Comparison of ENCODE assay signal across 19 cellular contexts in the genomic region with DNA sequence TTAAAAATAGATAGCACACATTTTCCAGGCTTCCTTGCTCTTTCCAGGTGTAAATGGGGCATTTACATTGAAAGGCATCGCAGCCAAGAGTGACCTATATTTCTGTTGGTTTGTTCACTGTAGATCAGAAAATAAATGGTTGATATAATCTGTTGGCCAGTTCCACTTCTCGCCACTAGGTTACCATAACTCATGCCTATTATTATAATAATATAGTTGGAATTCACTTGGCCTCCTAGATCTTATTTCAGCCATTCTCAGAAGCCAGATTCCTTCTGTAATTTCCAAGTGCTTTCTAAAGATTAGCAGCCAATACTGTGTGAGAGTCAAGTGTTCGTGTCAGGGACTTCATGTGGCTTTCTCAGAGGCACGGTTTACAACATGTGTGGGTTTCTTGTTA.
DNase-seq lines count a peak whose midpoint lies in the region; ATAC-seq and TF ChIP-seq lines count a peak whose summit lies in the region.
"Had no signal": no experiment of that assay in that cellular context is flagged by ENCODE, and none has a peak within 500 bp of the region (broad histone marks: within the 10 kb centered on the region; RNA-seq: fewer than 3 reads in every experiment).

No MANE protein-coding gene starts in this region.

- CTCF ChIA-PET in SK-N-SH (lab: Yijun Ruan, JAX) = interaction anchor here (1.2 kb wide), 1 partner anchor 45 kb away, joined by 3 read pairs; no protein-coding TSS in a partner anchor

- H3K9me2 ChIP-seq in SK-N-SH (peaks cover 7% of the 10 kb centered on the region; the same call in 1 of the 2 replicates), MM.1S (replicated peaks; ENCODE audit: insufficient read depth, low read length) (no peaks in the 10 kb centered on the region)

- H3K27me3 ChIP-seq in SK-N-SH (ENCODE audit: insufficient read depth) (0 out of 2 replicates have a peak, but pooled peaks cover 15% of the 10 kb centered on the region), MM.1S (replicated peaks; ENCODE audit: insufficient read depth, low read length) (no peaks in the 10 kb centered on the region), thoracic aorta (replicated peaks; ENCODE audit: insufficient read depth) (no peaks in the 10 kb centered on the region)
- H3K27me3 ChIP-seq: thyroid gland had no signal

- H3K4me1 ChIP-seq in SK-N-SH (ENCODE audit: control insufficient read depth in 1 of 2, insufficient read depth in 2 of 2, low read depth in 1 of 2, low read length in 1 of 2) (no peaks in the 10 kb centered on the region), MM.1S (ENCODE audit: low read length) (peaks cover 7% of the 10 kb centered on the region; the same call in 1 of the 2 replicates), thoracic aorta (ENCODE audit: control insufficient read depth in 1 of 2, low read depth in 2 of 2) (no peaks in the 10 kb centered on the region)

- no peak for TF ChIP-seq RAD21 in SK-N-SH (IDR thresholded peaks at IDR 0.05; ENCODE audit: low read length)

- H3K79me2 ChIP-seq in SK-N-SH (ENCODE audit: insufficient read depth) = no peaks in the 10 kb centered on the region
- H3K79me2 ChIP-seq in MM.1S (ENCODE audit: low read length) = no peaks in the 10 kb centered on the region

- no peak for DNase-seq in SK-N-SH
- DNase-seq in MM.1S = no peak
- DNase-seq in epithelial cell of proximal tubule (ENCODE audit: low read depth) = no peak
- no peak for DNase-seq in thoracic aorta (ENCODE audit: low spot score)
- DNase-seq in hypothalamus (lab: John Stamatoyannopoulos, UW) = no peak
- DNase-seq in NCI-H1417 (lab: John Stamatoyannopoulos, UW) = no peak
- DNase-seq: activated naive CD8-positive, alpha-beta T cell treated with anti-CD3 and anti-CD28 coated beads, Interleukin-2, amount 10 ng/mL, durations not matched to agents 7 days and 5 days; activated T-cell treated with anti-CD3 and anti-CD28 coated beads, Interleukin-2, amount 50 U/mL, for 48 hours; CD4-positive, alpha-beta memory T cell; effector memory CD8-positive, alpha-beta T cell; Karpas-422; mesenchymal stem cell; NCI-H446 treated with DMSO at 0.1 percent for 48 hours; stimulated activated CD4-positive, alpha-beta T cell treated with anti-CD3 and anti-CD28 coated beads, Interleukin-4, amount 100 ng/mL, for 24 hours; thyroid gland had no signal

- TF ChIP-seq EP300 in SK-N-SH (IDR thresholded peaks at IDR 0.05; ENCODE audit: borderline replicate concordance in 1 of 2, low read depth in 1 of 2, low read length in 1 of 2) = no peak

- 10% methylated on average over 4 of the region's 4 CpGs for WGBS in SK-N-SH (ENCODE audit: low lambda C conversion rate)

- H2AFZ ChIP-seq in SK-N-SH (ENCODE audit: low read depth) (no peak overlapping the region), MM.1S (ENCODE audit: low read length) (no peak overlapping the region)

- H3F3A ChIP-seq in SK-N-SH (replicated peaks; ENCODE audit: insufficient read depth) (no peaks in the 10 kb centered on the region), MM.1S (ENCODE audit: insufficient read depth, low read length) (no peaks in the 10 kb centered on the region)

- no peaks in the 10 kb centered on the region for H3K9me3 ChIP-seq in SK-N-SH
- no peaks in the 10 kb centered on the region for H3K9me3 ChIP-seq in MM.1S (replicated peaks; ENCODE audit: insufficient read depth, low read length)
- H3K9me3 ChIP-seq in thoracic aorta = no peaks in the 10 kb centered on the region
- H3K9me3 ChIP-seq: thyroid gland had no signal

- POLR2A ChIA-PET in SK-N-SH (lab: Yijun Ruan, JAX) = no interaction called here

- peak; percentile 56 for TF ChIP-seq CTCF in SK-N-SH (IDR thresholded peaks at IDR 0.05)
- peak; percentile 29 for TF ChIP-seq CTCF in MM.1S (IDR thresholded peaks at IDR 0.05; ENCODE audit: low read length)
- TF ChIP-seq CTCF in epithelial cell of proximal tubule (conservative IDR thresholded peaks at IDR 0.05; ENCODE audit: low read depth, low read length) = peak; percentile 28
- peak; percentile 8 for TF ChIP-seq CTCF in thoracic aorta (IDR thresholded peaks at IDR 0.05)

- no peak; the same call in 2 of the 3 replicates for ATAC-seq in SK-N-SH treated with all-trans-retinoic acid at 6 μM for 48 hours
- no peak for ATAC-seq in thoracic aorta (ENCODE audit: insufficient number of reproducible peaks, low FRiP score, low read depth)
- no peak for ATAC-seq in HG03442 (IDR thresholded peaks at IDR 0.05; ENCODE audit: unreplicated experiment)
- ATAC-seq: effector memory CD8-positive, alpha-beta T cell; sciatic nerve had no signal

- H3K36me3 ChIP-seq in SK-N-SH (replicated peaks in 1 of 2; ENCODE audit: control insufficient read depth in 1 of 2, insufficient read depth in 2 of 2, low read length in 1 of 2) = no peaks in the 10 kb centered on the region
- no peaks in the 10 kb centered on the region for H3K36me3 ChIP-seq in MM.1S (replicated peaks; ENCODE audit: insufficient read depth, low read length)
- H3K36me3 ChIP-seq in thoracic aorta = no peaks in the 10 kb centered on the region
- H3K36me3 ChIP-seq: thyroid gland had no signal

- H3K9ac ChIP-seq in SK-N-SH (no peak overlapping the region), MM.1S (ENCODE audit: low read length) (no peak overlapping the region)

- H3K4me2 ChIP-seq in SK-N-SH (no peak overlapping the region), MM.1S (ENCODE audit: low read depth, low read length) (0 out of 2 replicates have a peak overlapping the region, but pooled peaks have one; percentile 0)

- no peaks in the 10 kb centered on the region for H4K20me1 ChIP-seq in SK-N-SH (ENCODE audit: insufficient read depth)
- no peaks in the 10 kb centered on the region for H4K20me1 ChIP-seq in MM.1S (ENCODE audit: insufficient read depth, low read length)

- H3K4me3 ChIP-seq in SK-N-SH (ENCODE audit: low read depth in 2 of 2, low read length in 1 of 2) (no peak overlapping the region), MM.1S (ENCODE audit: low read length) (no peak overlapping the region), epithelial cell of proximal tubule (ENCODE audit: low read depth, low read length) (no peak overlapping the region), thoracic aorta (no peak overlapping the region)
- H3K4me3 ChIP-seq: SK-N-MC, thyroid gland had no signal

- no peak overlapping the region for H3K27ac ChIP-seq in SK-N-SH (ENCODE audit: low read depth in 2 of 2, low read length in 1 of 2)
- H3K27ac ChIP-seq in MM.1S (ENCODE audit: low read length) = no peak overlapping the region
- H3K27ac ChIP-seq in thoracic aorta = no peak overlapping the region
- H3K27ac ChIP-seq: SK-N-MC, thyroid gland had no signal

TF ChIP-seq in SK-N-SH, 30 proteins besides CTCF, POLR2A, EP300 and RAD21:
- TF ChIP-seq PBX3 (IDR thresholded peaks at IDR 0.05) (no peak), POLR2AphosphoS5 (IDR thresholded peaks at IDR 0.05; ENCODE audit: low read depth, low read length) (no peak), FOXM1 (IDR thresholded peaks at IDR 0.05; ENCODE audit: low read depth) (no peak), ELF1 (IDR thresholded peaks at IDR 0.05) (no peak), MAX (IDR thresholded peaks at IDR 0.05; ENCODE audit: low read depth) (no peak)
TF ChIP-seq in SK-N-SH: peak in this region for 0.

TF ChIP-seq in SK-N-SH treated with all-trans-retinoic acid at 6 μM for 48 hours, 23 proteins besides CTCF, POLR2A, EP300 and RAD21 (continues in another document):
- TF ChIP-seq BACH2 (CRISPR knock-in tag; IDR thresholded peaks at IDR 0.05; ENCODE audit: borderline replicate concordance) (no peak), ESRRG (CRISPR knock-in tag; IDR thresholded peaks at IDR 0.05) (no peak), PPARA (CRISPR knock-in tag; IDR thresholded peaks at IDR 0.05; ENCODE audit: borderline replicate concordance) (no peak), ZNF70 (CRISPR knock-in tag; IDR thresholded peaks at IDR 0.05) (no peak), SNAI2 (CRISPR knock-in tag; IDR thresholded peaks at IDR 0.05) (no peak), POU6F1 (CRISPR knock-in tag; IDR thresholded peaks at IDR 0.05; ENCODE audit: borderline replicate concordance, low read depth) (no peak), ARNTL (CRISPR knock-in tag; IDR thresholded peaks at IDR 0.05; ENCODE audit: borderline replicate concordance, low read depth) (no peak), PATZ1 (CRISPR knock-in tag; IDR thresholded peaks at IDR 0.05; ENCODE audit: borderline replicate concordance) (no peak), ZC3H10 (CRISPR knock-in tag; IDR thresholded peaks at IDR 0.05) (no peak), TOX (CRISPR knock-in tag; IDR thresholded peaks at IDR 0.05; ENCODE audit: borderline replicate concordance) (no peak), CSDC2 (CRISPR knock-in tag; IDR thresholded peaks at IDR 0.05) (no peak), OSR1 (CRISPR knock-in tag; IDR thresholded peaks at IDR 0.05) (no peak)
